9 cellular contexts compared by ENCODE assay signal in the genomic region with DNA sequence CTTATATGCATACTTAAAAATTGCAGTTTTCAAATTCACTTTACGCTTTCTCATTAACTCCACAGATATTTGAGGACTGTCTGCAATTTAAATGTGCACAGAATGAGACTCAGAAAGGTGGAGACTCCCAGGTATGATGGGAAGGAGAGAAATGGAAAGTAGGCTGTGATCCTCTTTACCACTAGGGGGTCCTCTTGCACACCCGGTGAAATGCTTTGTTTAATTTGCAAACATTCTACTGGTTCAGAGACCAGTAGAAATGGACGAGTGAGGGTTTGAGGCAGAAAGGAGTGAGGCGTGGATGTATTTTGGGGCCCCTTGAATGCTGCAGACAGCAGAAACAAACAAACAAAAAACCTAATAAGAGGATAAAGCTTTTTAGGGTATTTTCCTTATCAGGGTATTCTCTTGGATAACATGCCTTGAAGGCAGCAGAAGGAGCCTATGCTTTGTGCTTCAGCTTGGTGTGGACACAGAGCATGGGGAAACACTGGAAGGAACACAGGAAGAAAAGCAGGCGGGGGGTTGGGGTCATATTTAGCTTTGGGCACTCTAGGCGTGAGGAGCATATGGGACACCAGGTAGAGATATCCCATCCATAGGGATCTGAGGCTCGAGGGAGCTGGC.
DNase-seq lines count a peak whose midpoint lies in the region; ATAC-seq and TF ChIP-seq lines count a peak whose summit lies in the region.
"Had no signal": no experiment of that assay in that cellular context is flagged by ENCODE, and none has a peak within 500 bp of the region (broad histone marks: within the 10 kb centered on the region; RNA-seq: fewer than 3 reads in every experiment).

No MANE protein-coding gene starts in this region.

- H3K36me3 Mint-ChIP-seq in Caco-2 (ENCODE audit: insufficient read depth, unreplicated experiment) = no peaks in the 10 kb centered on the region

- no peaks in the 10 kb centered on the region for H3K36me3 ChIP-seq in Caco-2 (ENCODE audit: control insufficient read depth, insufficient read depth, low read length)
- no peaks in the 10 kb centered on the region for H3K36me3 ChIP-seq in Panc1 (ENCODE audit: control insufficient read depth, insufficient read depth, low read length)
- H3K36me3 ChIP-seq in lower lobe of right lung = no peaks in the 10 kb centered on the region

- intact Hi-C loops in Caco-2 (cut with micrococcal nuclease; ENCODE audit: unreplicated experiment) (loop anchor here (1.0 kb wide), 3 partner anchors 68 to 160 kb away; no protein-coding TSS in a partner anchor), Panc1 (cut with micrococcal nuclease; ENCODE audit: unreplicated experiment) (no loop called here), lower lobe of right lung (cut with DNase I) (no loop called here), posterior vena cava (cut with DNase I) (no loop called here)

- no peaks in the 10 kb centered on the region for H3K4me1 Mint-ChIP-seq in Caco-2 (ENCODE audit: low read depth, unreplicated experiment)

- H3K27ac ChIP-seq in Panc1 (ENCODE audit: low read length) (no peak overlapping the region), lower lobe of right lung (no peak overlapping the region)

- H3K4me3 Mint-ChIP-seq in Caco-2 (ENCODE audit: unreplicated experiment) = no peak overlapping the region

- H3K4me1 ChIP-seq in Caco-2 (no peaks in the 10 kb centered on the region), Panc1 (ENCODE audit: control insufficient read depth, insufficient read depth, low read length) (no peaks in the 10 kb centered on the region), lower lobe of right lung (no peaks in the 10 kb centered on the region)

- no peak overlapping the region for H3K27ac Mint-ChIP-seq in Caco-2 (ENCODE audit: unreplicated experiment)

- no peaks in the 10 kb centered on the region for H3K9me3 Mint-ChIP-seq in Caco-2 (ENCODE audit: unreplicated experiment)

- H3K4me3 ChIP-seq in Caco-2 (ENCODE audit: low read depth, low read length) (no peak overlapping the region), Panc1 (ENCODE audit: low read depth in 2 of 2, low read length in 2 of 2) (no peak overlapping the region), lower lobe of right lung (no peak overlapping the region)

- no peaks in the 10 kb centered on the region for H3K9me3 ChIP-seq in Caco-2
- H3K9me3 ChIP-seq in Panc1 (ENCODE audit: control insufficient read depth, insufficient read depth, low read depth, low read length) = no peaks in the 10 kb centered on the region
- no peaks in the 10 kb centered on the region for H3K9me3 ChIP-seq in lower lobe of right lung

- BruUV-seq in Caco-2 (replicated peaks; lab: Mats Ljungman, UMichigan) (no TSS peak), Panc1 (replicated peaks; lab: Mats Ljungman, UMichigan) (no TSS peak)

- DNase-seq in Caco-2 = peak in 1 of 2 experiments; percentile 29
- no peak for DNase-seq in Panc1 (ENCODE audit: low read depth, low spot score)
- DNase-seq in lower lobe of right lung = no peak
- no peak for DNase-seq in posterior vena cava (ENCODE audit: low spot score)
- no peak for DNase-seq in stimulated activated CD4-positive, alpha-beta T cell treated with anti-CD3 and anti-CD28 coated beads, Interleukin-2, amount 100 ng/mL, for 24 hours
- DNase-seq: IMR-90 had no signal

- POLR2A ChIA-PET in Caco-2 (lab: Charles Lee) (no interaction called here), Panc1 (lab: Charles Lee) (no interaction called here)

- in situ Hi-C loops in Panc1 (cut with HindIII; ENCODE audit: low pct_unique_long_range_greater_than_20kb, low sequenced_read_pairs) = no loop called here

- H3K27me3 Mint-ChIP-seq in Caco-2 (ENCODE audit: insufficient read depth, unreplicated experiment) = peaks cover 5% of the 10 kb centered on the region

- H3K27me3 ChIP-seq in Caco-2 (replicated peaks; ENCODE audit: control insufficient read depth, insufficient read depth, low read length) (no peaks in the 10 kb centered on the region), Panc1 (ENCODE audit: control insufficient read depth, insufficient read depth, low read length) (no peaks in the 10 kb centered on the region), lower lobe of right lung (ENCODE audit: low read depth) (no peaks in the 10 kb centered on the region)

- ATAC-seq in GM18867 (IDR thresholded peaks at IDR 0.05; ENCODE audit: unreplicated experiment) (peak; percentile 69), HG03066 (IDR thresholded peaks at IDR 0.05; ENCODE audit: low read depth, unreplicated experiment) (peak; percentile 80), Panc1 (no peak), lower lobe of right lung (peak; percentile 26 to 55), GM21737 (IDR thresholded peaks at IDR 0.05; ENCODE audit: unreplicated experiment) (no peak)

- TF ChIP-seq CTCF in Caco-2 (IDR thresholded peaks at IDR 0.05; ENCODE audit: insufficient read depth in 1 of 2, low read depth in 1 of 2, low read length in 1 of 2, severe bottlenecking in 1 of 2, unreplicated experiment in 1 of 2) = peak; percentile 56 to 57
- peak; percentile 11; the same call in 1 of the 2 replicates for TF ChIP-seq CTCF in Panc1 (IDR thresholded peaks at IDR 0.05)
- peak; percentile 45 for TF ChIP-seq CTCF in lower lobe of right lung (IDR thresholded peaks at IDR 0.05)

- CTCF ChIA-PET in Caco-2 (lab: Charles Lee) (no interaction called here), Panc1 (lab: Charles Lee) (no interaction called here)

Comparison
In these comparisons a context has a peak if more than half of its experiments do, and no peak if none do; other contexts are left out.
1. ATAC-seq: peak in GM18867 (single experiment), HG03066 (single experiment) and lower lobe of right lung (2 of 2); none in Panc1 (single experiment) and GM21737 (single experiment).
2. Peak in every context shown above with its lines, with median percentiles within 50 percentile points of each other: CTCF ChIP-seq.